Comparison of ENCODE assay signal across 9 cellular contexts in the genomic region with DNA sequence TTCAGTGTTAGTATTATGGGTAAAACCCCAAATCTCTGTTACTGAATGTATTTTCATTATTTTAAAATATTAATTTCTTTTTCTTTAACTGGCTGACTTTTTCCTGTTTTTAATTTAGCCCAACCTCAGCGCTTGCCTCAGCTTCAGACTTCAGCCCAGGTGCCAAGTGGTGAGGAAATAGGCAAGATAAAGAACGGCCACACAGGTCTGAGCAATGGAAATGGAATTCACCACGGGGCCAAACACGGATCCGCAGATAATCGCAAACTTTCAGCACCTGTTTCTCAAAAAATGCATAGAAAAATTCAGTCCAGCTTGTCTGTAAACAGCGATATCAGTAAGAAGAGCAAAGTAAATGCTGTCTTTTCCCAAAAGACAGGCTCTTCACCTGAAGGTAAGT. TPM values are rescaled to one million over a fixed set of nuclear protein-coding genes. Genes with fewer than 3 reads are reported as not detected.
DNase-seq lines count a peak whose midpoint lies in the region; ATAC-seq and TF ChIP-seq lines count a peak whose summit lies in the region.
"Had no signal": no experiment of that assay in that cellular context is flagged by ENCODE, and none has a peak within 500 bp of the region (broad histone marks: within the 10 kb centered on the region; RNA-seq: fewer than 3 reads in every experiment).

No MANE protein-coding gene starts in this region.

- BruUV-seq in HCT116 (replicated peaks; lab: Mats Ljungman, UMichigan): no TSS peak

- RAD21 ChIA-PET in HCT116 (lab: Charles Lee; ENCODE audit: low non-redundant PET in 1 of 2, low total read pairs in 2 of 2, uncharacterized antibody in 2 of 2, unreplicated experiment in 2 of 2): no interaction called here

- in situ Hi-C loops in astrocyte of the cerebellum (cut with HindIII; ENCODE audit: low sequenced_read_pairs): no loop called here

- H3K4me2 ChIP-seq in HCT116 (ENCODE audit: low read length): peak overlapping the region; percentile 38; the same call in 1 of the 2 replicates
- H3K4me2 ChIP-seq in hepatocyte: no peak overlapping the region

- CTCF ChIA-PET in HCT116 (lab: Charles Lee): no interaction called here

- H3K79me2 ChIP-seq in HCT116 (ENCODE audit: insufficient read depth, low read length) (no peaks in the 10 kb centered on the region), hepatocyte (no peaks in the 10 kb centered on the region)

- H3K4me3 ChIP-seq in HCT116 (replicated peaks in 1 of 2; ENCODE audit: low read depth in 1 of 2, low read length in 2 of 2): no peak overlapping the region
- H3K4me3 ChIP-seq in astrocyte of the cerebellum (ENCODE audit: low read depth, low read length): no peak overlapping the region
- no peak overlapping the region for H3K4me3 ChIP-seq in hepatocyte
- no peak overlapping the region for H3K4me3 ChIP-seq in tibial artery
- H3K4me3 ChIP-seq: breast epithelium had no signal

- H3K36me3 ChIP-seq in HCT116 (ENCODE audit: control insufficient read depth in 1 of 2, insufficient read depth in 2 of 2, low read length in 2 of 2) (no peaks in the 10 kb centered on the region), hepatocyte (replicated peaks; ENCODE audit: insufficient read depth, low read depth) (no peaks in the 10 kb centered on the region), tibial artery (no peaks in the 10 kb centered on the region)
- H3K36me3 ChIP-seq: breast epithelium had no signal

- H3K9me2 ChIP-seq in HCT116 (ENCODE audit: insufficient read depth) (no peaks in the 10 kb centered on the region), hepatocyte (replicated peaks; ENCODE audit: insufficient read depth) (no peaks in the 10 kb centered on the region)

- H4K20me1 ChIP-seq in HCT116 (ENCODE audit: insufficient read depth) (no peaks in the 10 kb centered on the region), hepatocyte (ENCODE audit: insufficient read depth, poor library complexity, severe bottlenecking) (no peaks in the 10 kb centered on the region)

- no peak overlapping the region for H3K27ac ChIP-seq in HCT116 (ENCODE audit: low read depth, low read length)
- H3K27ac ChIP-seq in hepatocyte: no peak overlapping the region
- H3K27ac ChIP-seq in tibial artery: no peak overlapping the region

- no peak for TF ChIP-seq POLR2A in HCT116 (IDR thresholded peaks at IDR 0.05; ENCODE audit: borderline replicate concordance, extremely low read depth, insufficient read depth, insufficient read length)

- WGBS in hepatocyte (ENCODE audit: low lambda C conversion rate, missing lambda C conversion rate): 63% methylated on average over 7 of the region's 7 CpGs

- no peak overlapping the region for H3K4me3 Mint-ChIP-seq in HFFc6
- H3K4me3 Mint-ChIP-seq in stimulated activated naive B cell treated with anti-CD40 and anti-IgM and Interleukin-4, amounts not matched to agents 10 μg/mL and 1 μg/mL and 100 μg/mL, for 72 hours: no peak overlapping the region
- H3K4me3 Mint-ChIP-seq: nephron had no signal

- peaks cover 3 to 9% of the 10 kb centered on the region in 2 experiments; a peak in 3 of 4 replicates for H3K4me1 ChIP-seq in HCT116 (ENCODE audit: control insufficient read depth in 1 of 2, insufficient read depth in 2 of 2, low read length in 2 of 2)
- no peaks in the 10 kb centered on the region for H3K4me1 ChIP-seq in hepatocyte (ENCODE audit: insufficient read depth)
- peaks cover 0 to 5% (median 0%) of the 10 kb centered on the region in 4 donors for H3K4me1 ChIP-seq in tibial artery
- H3K4me1 ChIP-seq: breast epithelium had no signal

- no peak for TF ChIP-seq RAD21 in HCT116 (IDR thresholded peaks at IDR 0.05; ENCODE audit: low read depth)

- H3K9ac ChIP-seq in HCT116 (ENCODE audit: low read length): no peak overlapping the region

- POLR2A ChIA-PET in HCT116 (lab: Charles Lee): no interaction called here

- peak; percentile 59; the same call in 1 of the 2 replicates for ATAC-seq in HCT116
- no peak for ATAC-seq in stimulated activated naive B cell treated with anti-CD40 and anti-IgM and Interleukin-4, amounts not matched to agents 10 μg/mL and 1 μg/mL and 100 μg/mL, for 72 hours (replicated peaks)

- peaks cover 19% of the 10 kb centered on the region for H3K4me1 Mint-ChIP-seq in HFFc6 (ENCODE audit: low read depth)
- peaks cover 5 to 29% of the 10 kb centered on the region in 2 donors for H3K4me1 Mint-ChIP-seq in stimulated activated naive B cell treated with anti-CD40 and anti-IgM and Interleukin-4, amounts not matched to agents 10 μg/mL and 1 μg/mL and 100 μg/mL, for 72 hours

- DNase-seq in HCT116 (ENCODE audit: low read depth, low spot score) (peak; percentile 10), astrocyte of the cerebellum (ENCODE audit: low read depth) (peak; percentile 81), hepatocyte (ENCODE audit: low spot score) (peak; percentile 16), tibial artery (peak; percentile 59 to 65), HFFc6 (no peak)
- DNase-seq in stimulated activated CD4-positive, alpha-beta T cell treated with anti-CD3 and anti-CD28 coated beads, Interleukin-2, amount 100 ng/mL, for 48 hours: no peak
- DNase-seq in stimulated activated naive B cell treated with anti-CD40 and anti-IgM and Interleukin-4, amounts not matched to agents 10 μg/mL and 1 μg/mL and 100 μg/mL, for 72 hours: no peak

- H3K27me3 Mint-ChIP-seq in HFFc6 (ENCODE audit: insufficient read depth): no peaks in the 10 kb centered on the region
- no peaks in the 10 kb centered on the region for H3K27me3 Mint-ChIP-seq in stimulated activated naive B cell treated with anti-CD40 and anti-IgM and Interleukin-4, amounts not matched to agents 10 μg/mL and 1 μg/mL and 100 μg/mL, for 72 hours

- H3K9me3 ChIP-seq in HCT116 (ENCODE audit: control insufficient read depth in 1 of 2, insufficient read depth in 1 of 2, low read depth in 1 of 2, low read length in 2 of 2) (no peaks in the 10 kb centered on the region), hepatocyte (ENCODE audit: low read depth) (no peaks in the 10 kb centered on the region), tibial artery (no peaks in the 10 kb centered on the region)
- H3K9me3 ChIP-seq: breast epithelium had no signal

- no peaks in the 10 kb centered on the region for H3K9me3 Mint-ChIP-seq in HFFc6
- no peaks in the 10 kb centered on the region for H3K9me3 Mint-ChIP-seq in stimulated activated naive B cell treated with anti-CD40 and anti-IgM and Interleukin-4, amounts not matched to agents 10 μg/mL and 1 μg/mL and 100 μg/mL, for 72 hours
- H3K9me3 Mint-ChIP-seq: nephron had no signal

- H3K36me3 Mint-ChIP-seq in HFFc6 (ENCODE audit: low read depth): peaks cover 22% of the 10 kb centered on the region
- H3K36me3 Mint-ChIP-seq in stimulated activated naive B cell treated with anti-CD40 and anti-IgM and Interleukin-4, amounts not matched to agents 10 μg/mL and 1 μg/mL and 100 μg/mL, for 72 hours: peaks cover 29 to 42% of the 10 kb centered on the region in 2 donors

- intact Hi-C loops in HCT116 (cut with micrococcal nuclease): no loop called here
- intact Hi-C loops in tibial artery (cut with DNase I; ENCODE audit: low total_unique reads): no loop called here

- no peak overlapping the region for H3K27ac Mint-ChIP-seq in HFFc6
- no peak overlapping the region for H3K27ac Mint-ChIP-seq in stimulated activated naive B cell treated with anti-CD40 and anti-IgM and Interleukin-4, amounts not matched to agents 10 μg/mL and 1 μg/mL and 100 μg/mL, for 72 hours
- H3K27ac Mint-ChIP-seq: nephron had no signal

- no peaks in the 10 kb centered on the region for H3K27me3 ChIP-seq in HCT116 (ENCODE audit: insufficient read depth, low read length)
- no peaks in the 10 kb centered on the region for H3K27me3 ChIP-seq in hepatocyte
- no peaks in the 10 kb centered on the region for H3K27me3 ChIP-seq in tibial artery
- H3K27me3 ChIP-seq: breast epithelium had no signal

- no peak for TF ChIP-seq CTCF in HCT116 (IDR thresholded peaks at IDR 0.05 in 2 of 3, conservative IDR thresholded peaks at IDR 0.05 in 1 of 3; ENCODE audit: borderline replicate concordance in 1 of 3, insufficient read depth in 1 of 3, low read depth in 2 of 3, low read length in 2 of 3)
- no peak for TF ChIP-seq CTCF in astrocyte of the cerebellum (IDR thresholded peaks at IDR 0.05; ENCODE audit: low read depth, low read length, missing control alignments)
- no peak for TF ChIP-seq CTCF in hepatocyte (IDR thresholded peaks at IDR 0.05; ENCODE audit: poor library complexity)
- no peak for TF ChIP-seq CTCF in tibial artery (IDR thresholded peaks at IDR 0.05)
- TF ChIP-seq CTCF in HFFc6 (IDR thresholded peaks at IDR 0.05): no peak

- H2AFZ ChIP-seq in HCT116 (ENCODE audit: low read depth, low read length, poor library complexity, severe bottlenecking) (peak overlapping the region; percentile 82), hepatocyte (no peak overlapping the region)

TF ChIP-seq in HCT116, 20 proteins besides CTCF, POLR2A, EP300 and RAD21:
- TF ChIP-seq SP1 (IDR thresholded peaks at IDR 0.05; ENCODE audit: low read depth) (0 out of 2 replicates have a peak, but pooled peaks have one; percentile 23), CEBPB (IDR thresholded peaks at IDR 0.05; ENCODE audit: low read depth) (peak; percentile 57; the same call in 1 of the 2 replicates), EZH2 (IDR thresholded peaks at IDR 0.05) (no peak), FOSL1 (IDR thresholded peaks at IDR 0.05; ENCODE audit: low read depth) (peak; percentile 29; the same call in 1 of the 2 replicates)
- TF ChIP-seq, protein P1, sequence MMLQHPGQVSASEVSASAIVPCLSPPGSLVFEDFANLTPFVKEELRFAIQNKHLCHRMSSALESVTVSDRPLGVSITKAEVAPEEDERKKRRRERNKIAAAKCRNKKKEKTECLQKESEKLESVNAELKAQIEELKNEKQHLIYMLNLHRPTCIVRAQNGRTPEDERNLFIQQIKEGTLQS (IDR thresholded peaks at IDR 0.05): no peak

RNA-seq across cellular contexts. Expression of a gene that starts 57.5 kb away (rescaled TPM):
- total RNA-seq in HCT116 (2021; ENCODE audit: unreplicated experiment) (8.3 TPM), hepatocyte (14.5 and 18.5 TPM in 2 replicates)
- polyA plus RNA-seq in HCT116 (2012): 6.9 and 7.0 TPM in 2 replicates
- polyA plus RNA-seq in hepatocyte: 7.6 and 10.6 TPM in 2 replicates
- 10 to 100 TPM; 33.3 to 57.9 (median 45.5) TPM for total RNA-seq in HFFc6 (2021; fragmentation: NEBNext Ultra II Directional; extraction: Animal tissue kit (Norgen Biotek cat#: 25700))

Comparison
In these comparisons a context has a peak if more than half of its experiments do, and no peak if none do; other contexts are left out.
1. DNase-seq: peak in HCT116 (single experiment), astrocyte of the cerebellum (single experiment), hepatocyte (single experiment) and tibial artery (2 of 2); none in stimulated activated CD4-positive, alpha-beta T cell treated with anti-CD3 and anti-CD28 coated beads, Interleukin-2, amount 100 ng/mL, for 48 hours (0 of 2), HFFc6 (single experiment) and stimulated activated naive B cell treated with anti-CD40 and anti-IgM and Interleukin-4, amounts not matched to agents 10 μg/mL and 1 μg/mL and 100 μg/mL, for 72 hours (single experiment).